Comparison of ENCODE assay signal across 8 cellular contexts in genomic region chr3:156673732-156674045, GRCh38. TPM values are rescaled to one million over a fixed set of nuclear protein-coding genes. Genes with fewer than 3 reads are reported as not detected.
DNase-seq lines count a peak whose midpoint lies in the region; ATAC-seq and TF ChIP-seq lines count a peak whose summit lies in the region.

No MANE protein-coding gene starts in this region.

- H3K27ac ChIP-seq in KMS-11 (peak overlapping the region; percentile 87), cingulate gyrus (ENCODE audit: low read depth, low read length) (peak overlapping the region; percentile 89)
- H3K27ac ChIP-seq in naive thymus-derived CD4-positive, alpha-beta T cell (ENCODE audit: low read depth, low read length) = peak overlapping the region; percentile 85

- no peaks in the 10 kb centered on the region for H3K9me3 Mint-ChIP-seq in naive thymus-derived CD4-positive, alpha-beta T cell

- peaks cover 12% of the 10 kb centered on the region for H3K36me3 ChIP-seq in KMS-11 (ENCODE audit: insufficient read depth)
- peaks cover 0 to 13% (median 9%) of the 10 kb centered on the region in 3 experiments for H3K36me3 ChIP-seq in naive thymus-derived CD4-positive, alpha-beta T cell (ENCODE audit: control insufficient read depth in 2 of 3, insufficient read depth in 3 of 3, low read length in 3 of 3)

- ATAC-seq in naive thymus-derived CD4-positive, alpha-beta T cell = no peak
- ATAC-seq in HG03571 (IDR thresholded peaks at IDR 0.05; ENCODE audit: unreplicated experiment) (no peak), omental fat pad (ENCODE audit: low FRiP score) (no peak)

- POLR2A ChIA-PET in AG04449 (lab: Yijun Ruan, JAX) = interaction anchor here (0.7 to 3.8 kb wide), 2 partner anchors 120 to 409 kb away, joined by 3 to 60 read pairs; partner anchors contain the start of gene SSR3
- POLR2A ChIA-PET in naive thymus-derived CD4-positive, alpha-beta T cell (lab: Charles Lee) = interaction anchor here (0.6 to 5.0 kb wide), 13 partner anchors 9 to 487 kb away, joined by 3 to 46 read pairs (median 10); partner anchors contain the start of genes CCNL1 and SSR3

- H3K27me3 Mint-ChIP-seq in naive thymus-derived CD4-positive, alpha-beta T cell = no peaks in the 10 kb centered on the region

- H3K4me3 ChIP-seq in AG04449 (ENCODE audit: low read depth, low read length) (peak overlapping the region; percentile 78), KMS-11 (IDR thresholded peaks at IDR 0.05; ENCODE audit: insufficient read depth, low read depth, low read length) (peak overlapping the region; percentile 59)
- H3K4me3 ChIP-seq in naive thymus-derived CD4-positive, alpha-beta T cell (ENCODE audit: low read length) = peak overlapping the region; percentile 93

- H3K4me1 Mint-ChIP-seq in naive thymus-derived CD4-positive, alpha-beta T cell = peaks cover 34 to 47% (median 36%) of the 10 kb centered on the region in 7 donors

- DNase-seq in AG04449 (ENCODE audit: low read depth, low spot score) (no peak), KBM-7 (no peak), omental fat pad (ENCODE audit: low spot score) (no peak), middle frontal gyrus (ENCODE audit: extremely low spot score, low spot score) (no peak)
- DNase-seq in naive thymus-derived CD4-positive, alpha-beta T cell = no peak

- no peak for TF ChIP-seq CTCF in AG04449 (IDR thresholded peaks at IDR 0.05; ENCODE audit: insufficient read depth, low read length, missing control alignments)
- no peak for TF ChIP-seq CTCF in KMS-11 (conservative IDR thresholded peaks at IDR 0.05; ENCODE audit: low read depth, low read length)
- TF ChIP-seq CTCF in omental fat pad (IDR thresholded peaks at IDR 0.05) = no peak

- CTCF ChIA-PET in AG04449 (lab: Yijun Ruan, JAX) = interaction anchor here (0.6 to 3.8 kb wide), 40 partner anchors 9 to 523 kb away, joined by 3 to 49 read pairs (median 4); partner anchors contain the start of gene SSR3
- CTCF ChIA-PET in naive thymus-derived CD4-positive, alpha-beta T cell (lab: Charles Lee) = interaction anchor here (0.8 to 1.3 kb wide), 5 partner anchors 12 to 454 kb away, joined by 3 to 9 read pairs (median 5); partner anchors contain the start of gene SSR3

- H3K36me3 Mint-ChIP-seq in naive thymus-derived CD4-positive, alpha-beta T cell = peaks cover 5 to 35% (median 11%) of the 10 kb centered on the region in 5 donors

- H3K9ac ChIP-seq in KMS-11 = peak overlapping the region; percentile 91; the same call in 1 of the 2 replicates

- H3K4me1 ChIP-seq in KMS-11 (ENCODE audit: low read depth, poor library complexity, severe bottlenecking) = peaks cover 49% of the 10 kb centered on the region
- H3K4me1 ChIP-seq in naive thymus-derived CD4-positive, alpha-beta T cell (ENCODE audit: control insufficient read depth in 2 of 2, insufficient read depth in 2 of 2, low read length in 2 of 2) = peaks cover 25 to 28% of the 10 kb centered on the region in 2 donors

- in situ Hi-C loops in KBM-7 (cut with MboI; ENCODE audit: low pct_unique_long_range_greater_than_20kb, low sequenced_read_pairs) = loop anchor here (10.0 to 25.0 kb wide), 2 partner anchors 411 to 536 kb away; no protein-coding TSS in a partner anchor

- intact Hi-C loops in naive thymus-derived CD4-positive, alpha-beta T cell (cut with micrococcal nuclease) = loop anchor here (1.0 to 10.0 kb wide), 24 partner anchors 9 to 1971 kb away; partner anchors contain the start of genes CCNL1 (in 2 of the 2), SLC33A1 (in 2 of the 2), SSR3 (in 2 of the 2) and C3orf33 (in 1 of the 2)

- peak overlapping the region; percentile 94 to 99 (median 97) for H3K27ac Mint-ChIP-seq in naive thymus-derived CD4-positive, alpha-beta T cell

- H3K9me3 ChIP-seq in naive thymus-derived CD4-positive, alpha-beta T cell (ENCODE audit: control insufficient read depth in 2 of 3, low read length in 3 of 3) = no peaks in the 10 kb centered on the region

- H2AFZ ChIP-seq in KMS-11 (ENCODE audit: low read depth) = peak overlapping the region; percentile 36; the same call in 1 of the 2 replicates

- H3K4me3 Mint-ChIP-seq in naive thymus-derived CD4-positive, alpha-beta T cell = peak overlapping the region; percentile 94 to 98 (median 97)

- H3K79me2 ChIP-seq in KMS-11 (ENCODE audit: insufficient read depth, low read depth) = peaks cover 41% of the 10 kb centered on the region

- peaks cover 29% of the 10 kb centered on the region for H4K20me1 ChIP-seq in KMS-11 (ENCODE audit: insufficient read depth)

- peak overlapping the region; percentile 47 for H3K4me2 ChIP-seq in KMS-11

- no peaks in the 10 kb centered on the region for H3K27me3 ChIP-seq in KMS-11 (ENCODE audit: insufficient read depth, low read depth)
- no peaks in the 10 kb centered on the region for H3K27me3 ChIP-seq in naive thymus-derived CD4-positive, alpha-beta T cell (ENCODE audit: control insufficient read depth in 2 of 2, insufficient read depth in 2 of 2, low read length in 2 of 2)

RNA-seq across cellular contexts. Expression of gene TIPARP, which starts 0.7 kb away (rescaled TPM):
- total RNA-seq in naive thymus-derived CD4-positive, alpha-beta T cell = 10 to 100 TPM; 59.2 to 66.6 (median 64.3) TPM
- polyA plus RNA-seq in naive thymus-derived CD4-positive, alpha-beta T cell = 1 to 10 TPM; 4.2 to 8.4 TPM
- 100 to 1,000 TPM in 2 of 4 donors, 10 to 100 TPM in 2; 27.7 to 287 (median 98.7) TPM for total RNA-seq in omental fat pad
